16 cellular contexts compared by ENCODE assay signal in the genomic region with DNA sequence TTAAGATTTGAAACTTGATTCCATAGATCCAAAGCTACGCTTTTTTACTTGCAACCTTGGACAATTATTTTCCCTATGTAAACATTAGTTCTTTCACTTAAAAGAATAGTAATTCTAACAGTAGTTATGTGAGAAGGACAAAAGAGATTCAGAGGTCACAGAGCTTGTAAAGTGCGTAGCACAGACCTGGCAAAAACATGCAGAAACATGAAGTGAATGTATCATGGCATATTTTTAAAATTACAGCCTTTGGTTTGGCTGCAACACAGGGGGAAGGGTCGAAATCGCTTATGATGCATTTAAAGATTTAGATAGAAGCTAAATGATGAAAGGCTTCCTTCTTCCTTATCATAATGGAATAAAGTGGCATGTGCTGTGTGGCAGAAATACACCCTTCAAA.
DNase-seq lines count a peak whose midpoint lies in the region; TF ChIP-seq lines count a peak whose summit lies in the region.
"Had no signal": no experiment of that assay in that cellular context is flagged by ENCODE, and none has a peak within 500 bp of the region (broad histone marks: within the 10 kb centered on the region; RNA-seq: fewer than 3 reads in every experiment).

No MANE protein-coding gene starts in this region.

- in situ Hi-C loops in KBM-7 (cut with MboI; ENCODE audit: low pct_unique_long_range_greater_than_20kb, low sequenced_read_pairs): no loop called here

- no peaks in the 10 kb centered on the region for H3K27me3 ChIP-seq in BE2C
- H3K27me3 ChIP-seq: BLaER1 treated with 17β-estradiol and CSF1 and Interleukin-3, amounts not matched to agents 10 nM and 100 nM had no signal

- no peak for TF ChIP-seq CTCF in BE2C (IDR thresholded peaks at IDR 0.05; ENCODE audit: low read depth, low read length)
- TF ChIP-seq CTCF in RWPE1 (conservative IDR thresholded peaks at IDR 0.05; ENCODE audit: low read depth): no peak
- no peak for TF ChIP-seq CTCF in epithelial cell of esophagus (IDR thresholded peaks at IDR 0.05; ENCODE audit: insufficient read depth, low read depth, low read length, missing control alignments)

- no peak overlapping the region for H3K27ac ChIP-seq in RWPE1
- H3K27ac ChIP-seq: BLaER1 treated with 17β-estradiol and CSF1 and Interleukin-3, amounts not matched to agents 10 nM and 100 nM; GM23248 had no signal

- H3K4me3 ChIP-seq in BE2C (ENCODE audit: low read depth, low read length) (no peak overlapping the region), epithelial cell of esophagus (ENCODE audit: low read length) (no peak overlapping the region)
- H3K4me3 ChIP-seq: BLaER1 treated with 17β-estradiol and CSF1 and Interleukin-3, amounts not matched to agents 10 nM and 100 nM; GM12878; GM23248; HAP-1 had no signal

- CTCF ChIA-PET in RWPE1 (lab: Yijun Ruan, JAX): no interaction called here

- H3K9me3 ChIP-seq in BE2C: no peaks in the 10 kb centered on the region
- H3K9me3 ChIP-seq: BLaER1 treated with 17β-estradiol and CSF1 and Interleukin-3, amounts not matched to agents 10 nM and 100 nM; HAP-1 had no signal

- POLR2A ChIA-PET in RWPE1 (lab: Yijun Ruan, JAX; ENCODE audit: low non-redundant PET): no interaction called here

- peak; percentile 9 for DNase-seq in BE2C
- DNase-seq in RWPE1 (ENCODE audit: low spot score): peak; percentile 23
- DNase-seq in epithelial cell of esophagus (ENCODE audit: low read depth): peak; percentile 76
- DNase-seq in retina: peak; percentile 8
- DNase-seq in KBM-7: no peak
- no peak for DNase-seq in DMS114 treated with DMSO at 0.1 percent for 48 hours (lab: John Stamatoyannopoulos, UW; ENCODE audit: unreplicated experiment)
- DNase-seq in activated T-cell treated with anti-CD3 and anti-CD28 coated beads, Interleukin-2, amount 50 U/mL, for 48 hours: no peak
- DNase-seq: 8988T; Calu3; CD8-positive, alpha-beta T cell; DND-41; EL; GM23248 had no signal

- peaks cover 4% of the 10 kb centered on the region for H3K4me1 ChIP-seq in BE2C
- H3K4me1 ChIP-seq: BLaER1 treated with 17β-estradiol and CSF1 and Interleukin-3, amounts not matched to agents 10 nM and 100 nM had no signal

- no peaks in the 10 kb centered on the region for H3K36me3 ChIP-seq in BE2C
- H3K36me3 ChIP-seq: BLaER1 treated with 17β-estradiol and CSF1 and Interleukin-3, amounts not matched to agents 10 nM and 100 nM; HAP-1 had no signal

Comparison
In these comparisons a context has a peak if more than half of its experiments do, and no peak if none do; other contexts are left out.
1. DNase-seq: peak in BE2C (single experiment), RWPE1 (single experiment), epithelial cell of esophagus (single experiment) and retina (single experiment); none in KBM-7 (single experiment), DMS114 treated with DMSO at 0.1 percent for 48 hours (single experiment) and activated T-cell treated with anti-CD3 and anti-CD28 coated beads, Interleukin-2, amount 50 U/mL, for 48 hours (0 of 2).